31 cellular contexts compared by ENCODE assay signal in the genomic region with DNA sequence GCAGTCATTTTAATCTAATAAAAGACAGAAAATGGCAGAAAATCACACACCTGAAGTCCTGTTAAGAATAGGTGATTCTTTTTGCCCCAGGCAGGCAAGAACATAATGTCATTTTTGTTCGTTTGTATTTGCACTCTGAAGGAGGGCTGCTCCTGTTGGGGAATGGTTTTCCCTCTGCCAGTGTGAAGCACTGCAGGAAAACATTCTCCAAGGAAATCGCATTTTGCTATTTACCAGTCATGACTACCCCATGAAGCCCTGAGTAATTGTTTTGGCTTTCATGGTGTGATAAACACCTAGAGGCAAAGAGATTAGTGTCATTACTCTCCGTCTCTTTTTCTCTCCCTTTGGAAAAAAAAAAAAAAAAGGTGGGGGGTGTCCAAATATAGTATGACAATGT.
"Had no signal": no experiment of that assay in that cellular context is flagged by ENCODE, and none has a peak within 500 bp of the region (broad histone marks: within the 10 kb centered on the region; RNA-seq: fewer than 3 reads in every experiment).

No MANE protein-coding gene starts in this region.

- H3K4me1 Mint-ChIP-seq: activated CD4-positive, alpha-beta T cell treated with anti-CD3 and anti-CD28 coated beads for 36 hours; naive thymus-derived CD4-positive, alpha-beta T cell; neural crest cell had no signal

- ATAC-seq: activated CD4-positive, alpha-beta T cell treated with anti-CD3 and anti-CD28 coated beads for 36 hours; activated CD8-positive, alpha-beta memory T cell treated with anti-CD3 and anti-CD28 coated beads, Interleukin-2, amount 10 ng/mL, durations not matched to agents 7 days and 5 days; activated CD8-positive, alpha-beta T cell treated with anti-CD3 and anti-CD28 coated beads, Interleukin-2, amount 10 ng/mL, durations not matched to agents 7 days and 5 days; activated naive CD4-positive, alpha-beta T cell treated with anti-CD3 and anti-CD28 coated beads, Interleukin-2, amount 50 U/mL, for 72 hours; left colon; naive thymus-derived CD4-positive, alpha-beta T cell; psoas muscle; stimulated activated memory B cell treated with anti-CD40 and anti-IgM and Interleukin-4, amounts not matched to agents 10 μg/mL and 1 μg/mL and 100 μg/mL, for 72 hours; stimulated activated naive CD8-positive, alpha-beta T cell treated with anti-CD3 and anti-CD28 coated beads, Interleukin-15, amount 100 ng/mL, for 72 hours had no signal

- H3K9me3 Mint-ChIP-seq: activated naive CD4-positive, alpha-beta T cell treated with anti-CD3 and anti-CD28 coated beads, Interleukin-2, amount 50 U/mL, for 72 hours; activated T-helper 2 cell treated with anti-CD3 and anti-CD28 coated beads, Interferon-gamma antibody, Interleukin-2, Interleukin-4, amounts not matched to agents 10 μg/mL and 5 μg/mL and 100 μg/mL, durations not matched to agents 14 hours and 24 hours and 36 hours; immature natural killer cell; naive thymus-derived CD4-positive, alpha-beta T cell; neural crest cell; stimulated activated memory B cell treated with anti-CD40 and anti-IgM and Interleukin-4, amounts not matched to agents 10 μg/mL and 1 μg/mL and 100 μg/mL, for 72 hours; stimulated activated naive CD8-positive, alpha-beta T cell treated with anti-CD3 and anti-CD28 coated beads, Interleukin-15, amount 100 ng/mL, for 72 hours; type B pancreatic cell had no signal

- H3K27me3 ChIP-seq: dorsolateral prefrontal cortex, right atrium auricular region, uterus had no signal

- H3K79me2 ChIP-seq: parathyroid adenoma had no signal

- H3K4me1 ChIP-seq: parathyroid adenoma, psoas muscle, right atrium auricular region, uterus had no signal

- H3K36me3 ChIP-seq: right atrium auricular region, uterus had no signal

- DNase-seq: activated CD4-positive, alpha-beta T cell treated with anti-CD3 and anti-CD28 coated beads for 36 hours; activated CD4-positive, CD25-positive, alpha-beta regulatory T cell; activated CD8-positive, alpha-beta memory T cell treated with anti-CD3 and anti-CD28 coated beads, Interleukin-2, amount 10 ng/mL, durations not matched to agents 7 days and 5 days; activated CD8-positive, alpha-beta T cell treated with anti-CD3 and anti-CD28 coated beads, Interleukin-2, amount 10 ng/mL, durations not matched to agents 7 days and 5 days; activated T-cell treated with anti-CD3 and anti-CD28 coated beads, Interleukin-2, amount 50 U/mL, for 48 hours; dorsolateral prefrontal cortex; effector memory CD4-positive, alpha-beta T cell; head of caudate nucleus; hippocampal formation; immature natural killer cell; kidney; left colon; midbrain; naive thymus-derived CD4-positive, alpha-beta T cell; occipital lobe; psoas muscle; stimulated activated CD4-positive, alpha-beta T cell treated with anti-CD3 and anti-CD28 coated beads, Interleukin-1b, Interleukin-23, amount 100 ng/mL, for 48 hours; stimulated activated CD4-positive, alpha-beta T cell treated with anti-CD3 and anti-CD28 coated beads, Interleukin-4, amount 100 ng/mL, for 4 hours; stimulated activated CD8-positive, alpha-beta memory T cell treated with anti-CD3 and anti-CD28 coated beads, Interleukin-4, amount 100 ng/mL, for 48 hours; stimulated activated naive CD8-positive, alpha-beta T cell treated with anti-CD3 and anti-CD28 coated beads, Interleukin-15, amount 100 ng/mL, for 72 hours; substantia nigra; uterus had no signal

- H3K4me2 ChIP-seq: smooth muscle cell had no signal

- H3K4me3 ChIP-seq: coronary artery, dorsolateral prefrontal cortex, psoas muscle, right atrium auricular region, smooth muscle cell, uterus had no signal

- H3K27me3 Mint-ChIP-seq: stimulated activated memory B cell treated with anti-CD40 and anti-IgM and Interleukin-4, amounts not matched to agents 10 μg/mL and 1 μg/mL and 100 μg/mL, for 72 hours had no signal

- H3K27ac ChIP-seq: coronary artery, dorsolateral prefrontal cortex, parathyroid adenoma, psoas muscle, right atrium auricular region, uterus had no signal

- H3K4me3 Mint-ChIP-seq: activated CD4-positive, alpha-beta T cell treated with anti-CD3 and anti-CD28 coated beads for 36 hours; activated CD8-positive, alpha-beta memory T cell treated with anti-CD3 and anti-CD28 coated beads, Interleukin-2, amount 10 ng/mL, durations not matched to agents 7 days and 5 days; activated CD8-positive, alpha-beta T cell treated with anti-CD3 and anti-CD28 coated beads, Interleukin-2, amount 10 ng/mL, durations not matched to agents 7 days and 5 days; immature natural killer cell; naive thymus-derived CD4-positive, alpha-beta T cell; neural crest cell; stimulated activated memory B cell treated with anti-CD40 and anti-IgM and Interleukin-4, amounts not matched to agents 10 μg/mL and 1 μg/mL and 100 μg/mL, for 72 hours; stimulated activated naive CD8-positive, alpha-beta T cell treated with anti-CD3 and anti-CD28 coated beads, Interleukin-15, amount 100 ng/mL, for 72 hours; type B pancreatic cell had no signal

- H3K36me3 Mint-ChIP-seq: activated CD8-positive, alpha-beta memory T cell treated with anti-CD3 and anti-CD28 coated beads, Interleukin-2, amount 10 ng/mL, durations not matched to agents 7 days and 5 days; activated naive CD4-positive, alpha-beta T cell treated with anti-CD3 and anti-CD28 coated beads, Interleukin-2, amount 50 U/mL, for 72 hours; immature natural killer cell; naive thymus-derived CD4-positive, alpha-beta T cell; stimulated activated memory B cell treated with anti-CD40 and anti-IgM and Interleukin-4, amounts not matched to agents 10 μg/mL and 1 μg/mL and 100 μg/mL, for 72 hours; type B pancreatic cell had no signal

- H2AFZ ChIP-seq: parathyroid adenoma had no signal

- H3K27ac Mint-ChIP-seq: activated CD4-positive, alpha-beta T cell treated with anti-CD3 and anti-CD28 coated beads for 36 hours; activated CD8-positive, alpha-beta memory T cell treated with anti-CD3 and anti-CD28 coated beads, Interleukin-2, amount 10 ng/mL, durations not matched to agents 7 days and 5 days; activated CD8-positive, alpha-beta T cell treated with anti-CD3 and anti-CD28 coated beads, Interleukin-2, amount 10 ng/mL, durations not matched to agents 7 days and 5 days; activated naive CD4-positive, alpha-beta T cell treated with anti-CD3 and anti-CD28 coated beads, Interleukin-2, amount 50 U/mL, for 72 hours; activated T-helper 2 cell treated with anti-CD3 and anti-CD28 coated beads, Interferon-gamma antibody, Interleukin-2, Interleukin-4, amounts not matched to agents 10 μg/mL and 5 μg/mL and 100 μg/mL, durations not matched to agents 14 hours and 24 hours and 36 hours; immature natural killer cell; naive thymus-derived CD4-positive, alpha-beta T cell; stimulated activated memory B cell treated with anti-CD40 and anti-IgM and Interleukin-4, amounts not matched to agents 10 μg/mL and 1 μg/mL and 100 μg/mL, for 72 hours; stimulated activated naive CD8-positive, alpha-beta T cell treated with anti-CD3 and anti-CD28 coated beads, Interleukin-15, amount 100 ng/mL, for 72 hours; type B pancreatic cell had no signal
